Comparison of ENCODE assay signal across 28 cellular contexts in genomic region chr4:36844448-36844847, GRCh38.
"Had no signal": no experiment of that assay in that cellular context is flagged by ENCODE, and none has a peak within 500 bp of the region (broad histone marks: within the 10 kb centered on the region; RNA-seq: fewer than 3 reads in every experiment).

No MANE protein-coding gene starts in this region.

- H3K79me2 ChIP-seq: hepatocyte had no signal

- H3K4me1 ChIP-seq: colonic mucosa, esophagus muscularis mucosa, esophagus squamous epithelium, foreskin keratinocyte, gastrocnemius medialis, gastroesophageal sphincter, heart left ventricle, heart right ventricle had no signal

- H3K36me3 ChIP-seq: colonic mucosa, esophagus muscularis mucosa, esophagus squamous epithelium, gastrocnemius medialis, gastroesophageal sphincter, heart left ventricle, heart right ventricle had no signal

- FAIRE-seq: endometrium, endothelial cell of umbilical vein, frontal cortex had no signal

- H3K27me3 ChIP-seq: colonic mucosa, dorsolateral prefrontal cortex, esophagus muscularis mucosa, esophagus squamous epithelium, foreskin keratinocyte, gastrocnemius medialis, gastroesophageal sphincter, heart left ventricle, heart right ventricle, hepatocyte had no signal

- H2AFZ ChIP-seq: hepatocyte had no signal

- DNase-seq: colonic mucosa; cortex of kidney; dermis blood vessel endothelial cell; dorsolateral prefrontal cortex; effector CD4-positive, alpha-beta T cell; effector CD8-positive, alpha-beta T cell; effector memory CD4-positive, alpha-beta T cell; effector memory CD8-positive, alpha-beta T cell; endodermal cell; erythroblast; esophagus squamous epithelium; foreskin fibroblast; foreskin keratinocyte; foreskin melanocyte; gastrocnemius medialis; glutamatergic neuron; head of caudate nucleus; heart left ventricle; heart right ventricle had no signal

- H3K27ac ChIP-seq: colonic mucosa, coronary artery, dorsolateral prefrontal cortex, epithelial cell of prostate, esophagus muscularis mucosa, esophagus squamous epithelium, foreskin keratinocyte, gastrocnemius medialis, gastroesophageal sphincter, heart left ventricle, heart right ventricle, hepatocyte had no signal

- H3K4me3 ChIP-seq: colonic mucosa, coronary artery, dorsolateral prefrontal cortex, esophagus muscularis mucosa, esophagus squamous epithelium, gastrocnemius medialis, gastroesophageal sphincter, heart left ventricle, heart right ventricle, hepatocyte had no signal

- ATAC-seq: effector memory CD8-positive, alpha-beta T cell; esophagus mucosa; foreskin keratinocyte; gastrocnemius medialis; gastroesophageal sphincter; heart left ventricle; heart right ventricle had no signal

- H3K9me3 ChIP-seq: colonic mucosa, esophagus muscularis mucosa, esophagus squamous epithelium, gastrocnemius medialis, gastroesophageal sphincter, heart left ventricle, heart right ventricle had no signal

- H3K4me2 ChIP-seq: hepatocyte had no signal
